In the genomic region with DNA sequence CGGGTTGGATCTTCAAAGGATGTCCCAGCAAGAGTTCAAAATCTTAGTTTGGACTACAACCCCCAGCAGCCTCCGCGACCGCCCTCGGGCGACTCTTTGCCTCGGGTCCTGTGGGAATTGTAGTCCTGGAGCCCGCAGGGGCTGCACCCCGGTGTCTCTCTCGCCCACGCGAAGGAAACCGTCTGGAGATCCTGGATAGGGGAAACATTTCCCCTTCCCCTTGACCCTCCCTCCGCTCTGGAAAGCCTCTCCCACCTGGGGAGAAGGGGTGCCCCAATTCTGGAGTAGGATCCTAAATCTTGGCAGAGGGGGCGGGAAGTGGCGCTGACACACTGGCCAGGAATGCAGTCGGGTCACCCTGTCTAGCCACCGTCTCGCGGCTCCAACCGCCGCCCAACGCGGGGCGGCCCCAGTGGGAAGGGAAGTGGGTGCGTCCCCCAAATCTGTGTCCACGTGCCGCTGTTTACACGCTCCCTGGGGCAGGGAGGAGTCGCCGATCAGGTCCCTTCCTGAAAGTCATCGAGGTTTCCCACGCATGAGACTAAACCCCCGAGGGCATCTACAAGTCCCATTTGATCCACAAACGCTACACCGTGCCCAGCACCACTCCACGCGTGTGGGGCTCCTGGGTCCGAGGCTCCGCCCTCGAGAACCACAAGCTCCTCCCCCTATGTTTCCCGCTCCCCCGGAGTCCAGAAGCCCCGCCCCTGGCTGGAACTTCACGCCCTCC, we compare ENCODE assay signal across 8 cellular contexts. TPM values are rescaled to one million over a fixed set of nuclear protein-coding genes. Genes with fewer than 3 reads are reported as not detected.
DNase-seq lines count a peak whose midpoint lies in the region; ATAC-seq and TF ChIP-seq lines count a peak whose summit lies in the region.

No MANE protein-coding gene starts in this region.

- no peaks in the 10 kb centered on the region for H3K9me3 Mint-ChIP-seq in progenitor cell of endocrine pancreas (ENCODE audit: low read depth)

- H3K27me3 ChIP-seq in heart right ventricle (peaks cover 0 to 32% (median 0%) of the 10 kb centered on the region in 7 donors), upper lobe of right lung (no peaks in the 10 kb centered on the region)

- H3K4me3 ChIP-seq in GM12864 (ENCODE audit: low read depth, low read length) (peak overlapping the region; percentile 76), heart right ventricle (peak overlapping the region; percentile 55 to 99 (median 72)), upper lobe of right lung (peak overlapping the region; percentile 77)

- peak overlapping the region; percentile 96 for H3K4me3 Mint-ChIP-seq in progenitor cell of endocrine pancreas (ENCODE audit: low read depth)

- WGBS in adipose tissue, 3 donors: 0 to 1% (median 0%) methylated on average over 44 to 45 of the region's 45 CpGs
- WGBS in heart right ventricle, 2 donors: 0% methylated on average over 45 of the region's 45 CpGs

- intact Hi-C loops in heart right ventricle (cut with DNase I) (loop anchor here in 2 of 10 donors (1.0 to 2.0 kb wide), 2 partner anchors 17 to 18 kb away; partner anchors contain the start of gene ERCC1 (in 2 of the 2)), upper lobe of right lung (cut with DNase I) (no loop called here)

- H3K4me1 ChIP-seq in heart right ventricle (peaks cover 7 to 54% (median 44%) of the 10 kb centered on the region in 9 donors), upper lobe of right lung (peaks cover 25% of the 10 kb centered on the region)

- ATAC-seq in HG02610 (IDR thresholded peaks at IDR 0.05; ENCODE audit: unreplicated experiment) (peak; percentile 43), heart right ventricle (peak; percentile 55 to 85 (median 77)), upper lobe of right lung (peak; percentile 75)

- TF ChIP-seq CTCF in GM12864 (IDR thresholded peaks at IDR 0.05; ENCODE audit: low read depth, low read length, missing control alignments): no peak
- no peak for TF ChIP-seq CTCF in heart right ventricle (IDR thresholded peaks at IDR 0.05)
- no peak for TF ChIP-seq CTCF in progenitor cell of endocrine pancreas (IDR thresholded peaks at IDR 0.05; ENCODE audit: unreplicated experiment)
- no peak for TF ChIP-seq CTCF in upper lobe of right lung (IDR thresholded peaks at IDR 0.05)

- peaks cover 7% of the 10 kb centered on the region for H3K36me3 Mint-ChIP-seq in progenitor cell of endocrine pancreas (ENCODE audit: insufficient read depth)

- no peaks in the 10 kb centered on the region for H3K9me3 ChIP-seq in heart right ventricle
- no peaks in the 10 kb centered on the region for H3K9me3 ChIP-seq in upper lobe of right lung

- H3K4me1 Mint-ChIP-seq in progenitor cell of endocrine pancreas (ENCODE audit: low read depth): peaks cover 12% of the 10 kb centered on the region

- H3K36me3 ChIP-seq in heart right ventricle (peaks cover 0 to 13% (median 0%) of the 10 kb centered on the region in 9 donors), upper lobe of right lung (no peaks in the 10 kb centered on the region)

- peak overlapping the region; percentile 99 for H3K27ac Mint-ChIP-seq in progenitor cell of endocrine pancreas

- peak overlapping the region; percentile 23 for H3K27ac ChIP-seq in adipose tissue (ENCODE audit: low read depth, low read length)
- H3K27ac ChIP-seq in heart right ventricle: peak overlapping the region; percentile 86 to 97 (median 94)
- peak overlapping the region; percentile 97 for H3K27ac ChIP-seq in upper lobe of right lung

- peaks cover 24% of the 10 kb centered on the region for H3K27me3 Mint-ChIP-seq in progenitor cell of endocrine pancreas

- DNase-seq in GM12864 (ENCODE audit: low read depth) (peak; percentile 49), NCI-H1105 (lab: John Stamatoyannopoulos, UW) (peak; percentile 80), SW480 (ENCODE audit: low spot score) (peak; percentile 96), heart right ventricle (peak; percentile 87 to 94), progenitor cell of endocrine pancreas (ENCODE audit: low spot score, unreplicated experiment) (peak; percentile 56), upper lobe of right lung (peak; percentile 95)

RNA-seq across cellular contexts. Expression of gene PPP1R13L, which starts 0.7 kb away (rescaled TPM):
- polyA plus RNA-seq in adipose tissue (10 to 100 TPM; 11.1 to 36.5 (median 14.5) TPM), heart right ventricle (100 to 1,000 TPM in 1 of 2 donors, 10 to 100 TPM in 1; 85.2 to 265 TPM)
- total RNA-seq in heart right ventricle (100 to 1,000 TPM; 134 to 204 (median 166) TPM), progenitor cell of endocrine pancreas (24.2 and 27.2 TPM in 2 replicates), upper lobe of right lung (67.9 TPM)

RNA-seq across cellular contexts. Expression of gene POLR1G, which starts 0.8 kb away (rescaled TPM):
- polyA plus RNA-seq in adipose tissue (1 to 10 TPM; 1.5 to 6.3 (median 2.3) TPM), heart right ventricle (1 to 10 TPM; 5.1 to 8.2 TPM)
- total RNA-seq in heart right ventricle (1 to 10 TPM; 4.1 to 9.8 (median 5.6) TPM), progenitor cell of endocrine pancreas (7.4 and 8.9 TPM in 2 replicates), upper lobe of right lung (5.4 TPM)

RNA-seq across cellular contexts. Expression of gene ERCC1, which starts 18.1 kb away (rescaled TPM):
- polyA plus RNA-seq in adipose tissue: 10 to 100 TPM; 31.0 to 63.9 (median 59.5) TPM
- total RNA-seq in heart right ventricle: 100 to 1,000 TPM; 113 to 194 (median 136) TPM
- 100 to 1,000 TPM; 147 to 183 TPM for polyA plus RNA-seq in heart right ventricle
- 58.5 and 64.8 TPM in 2 replicates for total RNA-seq in progenitor cell of endocrine pancreas
- 48.8 TPM for total RNA-seq in upper lobe of right lung

RNA-seq across cellular contexts. Expression of gene ERCC2, which starts 35.2 kb away (rescaled TPM):
- polyA plus RNA-seq in adipose tissue (1 to 10 TPM; 5.6 to 9.1 (median 7.3) TPM), heart right ventricle (10 to 100 TPM in 1 of 2 donors, 1 to 10 TPM in 1; 6.5 to 11.8 TPM)
- total RNA-seq in heart right ventricle (10 to 100 TPM; 11.4 to 15.2 (median 14.1) TPM), progenitor cell of endocrine pancreas (60.5 and 63.8 TPM in 2 replicates), upper lobe of right lung (13.7 TPM)

Comparison
In these comparisons a context has a peak if more than half of its experiments do, and no peak if none do; other contexts are left out.
1. Peak in every context shown above with its lines: DNase-seq, ATAC-seq, H3K4me3 ChIP-seq and H3K27ac ChIP-seq.
2. H3K27ac ChIP-seq: peak in every context shown above with its lines; median percentile 97 in upper lobe of right lung; 94 in heart right ventricle; 23 in adipose tissue.